18 cellular contexts compared by ENCODE assay signal in the genomic region with DNA sequence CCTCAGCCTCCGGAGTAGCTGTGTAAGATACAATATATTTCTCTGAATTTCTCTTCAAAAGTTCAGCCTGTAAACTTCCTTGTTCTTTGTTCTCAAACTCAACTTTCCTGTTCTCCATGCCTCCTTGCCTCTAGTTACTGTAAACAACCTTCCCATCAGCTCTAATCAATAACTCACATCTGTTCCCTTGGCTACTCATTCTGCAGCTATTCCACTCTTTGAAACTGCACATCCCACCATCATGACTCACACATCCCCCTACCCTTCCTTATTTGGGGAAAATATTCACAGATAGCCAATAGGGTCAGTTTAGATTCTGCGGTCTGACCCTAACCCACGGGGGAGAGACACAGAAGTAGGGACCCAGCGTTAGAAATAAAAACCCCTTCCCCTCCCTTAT. TPM values are rescaled to one million over a fixed set of nuclear protein-coding genes. Genes with fewer than 3 reads are reported as not detected.
A peak's percentile ranks its signal among the peaks of the same experiment; 100 is the strongest.
DNase-seq lines count a peak whose midpoint lies in the region; ATAC-seq and TF ChIP-seq lines count a peak whose summit lies in the region.
"Had no signal": no experiment of that assay in that cellular context is flagged by ENCODE, and none has a peak within 500 bp of the region (broad histone marks: within the 10 kb centered on the region; RNA-seq: fewer than 3 reads in every experiment).

No MANE protein-coding gene starts in this region.

- no peak for TF ChIP-seq CTCF in type B pancreatic cell (conservative IDR thresholded peaks at IDR 0.05)

- H3K36me3 Mint-ChIP-seq in stimulated activated naive CD8-positive, alpha-beta T cell treated with anti-CD3 and anti-CD28 coated beads, Interleukin-15, Interleukin-2, amounts not matched to agents 100 ng/mL and 50 ng/mL, for 24 hours (ENCODE audit: low read depth): peaks cover 71% of the 10 kb centered on the region
- peaks cover 40% of the 10 kb centered on the region for H3K36me3 Mint-ChIP-seq in activated T-helper 1 cell treated with anti-CD3 and anti-CD28 coated beads, Interleukin-12 subunit alpha, Interleukin-12 subunit beta, Interleukin-2, Interleukin-4 antibody, amounts not matched to agents 30 ng/mL and 10 ng/mL and 1 ng/mL, durations not matched to agents 14 hours and 24 hours and 36 hours (ENCODE audit: low read depth)
- peaks cover 47% of the 10 kb centered on the region for H3K36me3 Mint-ChIP-seq in type B pancreatic cell
- peaks cover 56 to 68% of the 10 kb centered on the region in 2 donors for H3K36me3 Mint-ChIP-seq in stimulated activated naive B cell treated with anti-CD40 and anti-IgM and Interleukin-4, amounts not matched to agents 10 μg/mL and 1 μg/mL and 100 μg/mL, for 72 hours

- H3K27me3 Mint-ChIP-seq in stimulated activated naive CD8-positive, alpha-beta T cell treated with anti-CD3 and anti-CD28 coated beads, Interleukin-15, Interleukin-2, amounts not matched to agents 100 ng/mL and 50 ng/mL, for 24 hours: no peaks in the 10 kb centered on the region
- no peaks in the 10 kb centered on the region for H3K27me3 Mint-ChIP-seq in activated T-helper 1 cell treated with anti-CD3 and anti-CD28 coated beads, Interleukin-12 subunit alpha, Interleukin-12 subunit beta, Interleukin-2, Interleukin-4 antibody, amounts not matched to agents 30 ng/mL and 10 ng/mL and 1 ng/mL, durations not matched to agents 14 hours and 24 hours and 36 hours (ENCODE audit: insufficient read depth)
- H3K27me3 Mint-ChIP-seq in type B pancreatic cell: no peaks in the 10 kb centered on the region
- H3K27me3 Mint-ChIP-seq in stimulated activated naive B cell treated with anti-CD40 and anti-IgM and Interleukin-4, amounts not matched to agents 10 μg/mL and 1 μg/mL and 100 μg/mL, for 72 hours: no peaks in the 10 kb centered on the region

- ATAC-seq in stimulated activated naive CD8-positive, alpha-beta T cell treated with anti-CD3 and anti-CD28 coated beads, Interleukin-15, Interleukin-2, amounts not matched to agents 100 U/mL and 50 U/mL, for 24 hours: no peak
- no peak for ATAC-seq in stimulated activated naive B cell treated with anti-CD40 and anti-IgM and Interleukin-4, amounts not matched to agents 10 μg/mL and 1 μg/mL and 100 μg/mL, for 72 hours (replicated peaks)
- ATAC-seq: SK-N-SH treated with all-trans-retinoic acid at 6 μM for 48 hours had no signal

- peaks cover 27% of the 10 kb centered on the region for H3K9me3 ChIP-seq in iPS-20b (ENCODE audit: insufficient read depth, low read depth, low read length)

- peak overlapping the region; percentile 92 for H3K4me3 ChIP-seq in iPS-20b (ENCODE audit: low read length)
- H3K4me3 ChIP-seq: suprapubic skin had no signal

- intact Hi-C loops in activated T-helper 1 cell treated with anti-CD3 and anti-CD28 coated beads, Interleukin-12 subunit alpha, Interleukin-12 subunit beta, Interleukin-2, Interleukin-4 antibody, amounts not matched to agents 30 ng/mL and 10 ng/mL and 1 ng/mL, durations not matched to agents 14 hours and 24 hours and 36 hours (cut with micrococcal nuclease): loop anchor here (10.0 kb wide), 1 partner anchor 88 kb away; the partner anchor contains the start of gene ZNF121

- peak overlapping the region; percentile 41 for H3K4me3 Mint-ChIP-seq in stimulated activated naive CD8-positive, alpha-beta T cell treated with anti-CD3 and anti-CD28 coated beads, Interleukin-15, Interleukin-2, amounts not matched to agents 100 ng/mL and 50 ng/mL, for 24 hours
- peak overlapping the region; percentile 30 for H3K4me3 Mint-ChIP-seq in activated T-helper 1 cell treated with anti-CD3 and anti-CD28 coated beads, Interleukin-12 subunit alpha, Interleukin-12 subunit beta, Interleukin-2, Interleukin-4 antibody, amounts not matched to agents 30 ng/mL and 10 ng/mL and 1 ng/mL, durations not matched to agents 14 hours and 24 hours and 36 hours
- peak overlapping the region; percentile 96 for H3K4me3 Mint-ChIP-seq in type B pancreatic cell
- H3K4me3 Mint-ChIP-seq in stimulated activated naive B cell treated with anti-CD40 and anti-IgM and Interleukin-4, amounts not matched to agents 10 μg/mL and 1 μg/mL and 100 μg/mL, for 72 hours: peak overlapping the region in 1 of 2 donors; percentile 31

- H3K27ac ChIP-seq in iPS-20b (ENCODE audit: low read length): no peak overlapping the region
- H3K27ac ChIP-seq: parathyroid adenoma, spleen, suprapubic skin had no signal

- H3K27me3 ChIP-seq in iPS-20b (ENCODE audit: insufficient read depth, low read length): no peaks in the 10 kb centered on the region
- H3K27me3 ChIP-seq: spleen, suprapubic skin had no signal

- peak overlapping the region; percentile 15 for H3K27ac Mint-ChIP-seq in stimulated activated naive CD8-positive, alpha-beta T cell treated with anti-CD3 and anti-CD28 coated beads, Interleukin-15, Interleukin-2, amounts not matched to agents 100 ng/mL and 50 ng/mL, for 24 hours
- H3K27ac Mint-ChIP-seq in activated T-helper 1 cell treated with anti-CD3 and anti-CD28 coated beads, Interleukin-12 subunit alpha, Interleukin-12 subunit beta, Interleukin-2, Interleukin-4 antibody, amounts not matched to agents 30 ng/mL and 10 ng/mL and 1 ng/mL, durations not matched to agents 14 hours and 24 hours and 36 hours: no peak overlapping the region
- H3K27ac Mint-ChIP-seq in type B pancreatic cell: peak overlapping the region; percentile 91
- H3K27ac Mint-ChIP-seq in stimulated activated naive B cell treated with anti-CD40 and anti-IgM and Interleukin-4, amounts not matched to agents 10 μg/mL and 1 μg/mL and 100 μg/mL, for 72 hours: no peak overlapping the region

- H3K9ac ChIP-seq in iPS-20b (ENCODE audit: low read depth, low read length): no peak overlapping the region
- H3K9ac ChIP-seq: parathyroid adenoma had no signal

- peaks cover 27% of the 10 kb centered on the region; the same call in 1 of the 2 replicates for H3K36me3 ChIP-seq in iPS-20b (ENCODE audit: insufficient read depth, low read depth, low read length)

- peaks cover 43% of the 10 kb centered on the region for H3K4me1 Mint-ChIP-seq in stimulated activated naive CD8-positive, alpha-beta T cell treated with anti-CD3 and anti-CD28 coated beads, Interleukin-15, Interleukin-2, amounts not matched to agents 100 ng/mL and 50 ng/mL, for 24 hours (ENCODE audit: low read depth)
- peaks cover 21% of the 10 kb centered on the region for H3K4me1 Mint-ChIP-seq in activated T-helper 1 cell treated with anti-CD3 and anti-CD28 coated beads, Interleukin-12 subunit alpha, Interleukin-12 subunit beta, Interleukin-2, Interleukin-4 antibody, amounts not matched to agents 30 ng/mL and 10 ng/mL and 1 ng/mL, durations not matched to agents 14 hours and 24 hours and 36 hours (ENCODE audit: low read depth)
- no peaks in the 10 kb centered on the region for H3K4me1 Mint-ChIP-seq in type B pancreatic cell (ENCODE audit: unreplicated experiment)
- H3K4me1 Mint-ChIP-seq in stimulated activated naive B cell treated with anti-CD40 and anti-IgM and Interleukin-4, amounts not matched to agents 10 μg/mL and 1 μg/mL and 100 μg/mL, for 72 hours: peaks cover 20 to 53% of the 10 kb centered on the region in 2 donors

- DNase-seq in stimulated activated naive CD8-positive, alpha-beta T cell treated with anti-CD3 and anti-CD28 coated beads, Interleukin-15, Interleukin-2, amounts not matched to agents 100 U/mL and 50 U/mL, for 24 hours: no peak
- no peak for DNase-seq in activated T-helper 1 cell treated with anti-CD3 and anti-CD28 coated beads, Interleukin-12 subunit alpha, Interleukin-12 subunit beta, Interleukin-2, Interleukin-4 antibody, amounts not matched to agents 30 ng/mL and 10 ng/mL and 1 ng/mL, durations not matched to agents 14 hours and 24 hours and 36 hours (ENCODE audit: low spot score)
- DNase-seq in type B pancreatic cell (ENCODE audit: extremely low spot score, unreplicated experiment): no peak
- no peak for DNase-seq in stimulated activated naive B cell treated with anti-CD40 and anti-IgM and Interleukin-4, amounts not matched to agents 10 μg/mL and 1 μg/mL and 100 μg/mL, for 72 hours
- no peak for DNase-seq in NCI-H2107 treated with DMSO at 0.1 percent for 48 hours (lab: John Stamatoyannopoulos, UW; ENCODE audit: unreplicated experiment)
- DNase-seq in HuH-7.5 (ENCODE audit: low spot score): no peak
- DNase-seq: DMS79; effector CD8-positive, alpha-beta T cell; foreskin melanocyte; midbrain; NCI-H510A treated with DMSO at 0.1 percent for 48 hours; OCI-M1; spleen had no signal

- no peaks in the 10 kb centered on the region for H3K4me1 ChIP-seq in iPS-20b (ENCODE audit: insufficient read depth, low read length)
- H3K4me1 ChIP-seq: parathyroid adenoma, suprapubic skin had no signal

- peaks cover 36% of the 10 kb centered on the region for H3K9me3 Mint-ChIP-seq in stimulated activated naive CD8-positive, alpha-beta T cell treated with anti-CD3 and anti-CD28 coated beads, Interleukin-15, Interleukin-2, amounts not matched to agents 100 ng/mL and 50 ng/mL, for 24 hours
- H3K9me3 Mint-ChIP-seq in activated T-helper 1 cell treated with anti-CD3 and anti-CD28 coated beads, Interleukin-12 subunit alpha, Interleukin-12 subunit beta, Interleukin-2, Interleukin-4 antibody, amounts not matched to agents 30 ng/mL and 10 ng/mL and 1 ng/mL, durations not matched to agents 14 hours and 24 hours and 36 hours: peaks cover 67% of the 10 kb centered on the region
- H3K9me3 Mint-ChIP-seq in type B pancreatic cell: peaks cover 27% of the 10 kb centered on the region
- peaks cover 25 to 27% of the 10 kb centered on the region in 2 donors for H3K9me3 Mint-ChIP-seq in stimulated activated naive B cell treated with anti-CD40 and anti-IgM and Interleukin-4, amounts not matched to agents 10 μg/mL and 1 μg/mL and 100 μg/mL, for 72 hours

RNA-seq across cellular contexts. Expression of gene ZNF562, which starts 2.0 kb away (rescaled TPM):
- 13.2 and 13.8 TPM in 2 replicates for total RNA-seq in activated T-helper 1 cell treated with anti-CD3 and anti-CD28 coated beads, Interleukin-12 subunit alpha, Interleukin-12 subunit beta, Interleukin-2, Interleukin-4 antibody, amounts not matched to agents 30 ng/mL and 10 ng/mL and 1 ng/mL, durations not matched to agents 14 hours and 24 hours and 36 hours
- total RNA-seq in type B pancreatic cell (ENCODE audit: low replicate concordance): 22.5 and 24.4 TPM in 2 replicates

RNA-seq across cellular contexts. Expression of gene ZNF561, which starts 51.9 kb away (rescaled TPM):
- total RNA-seq in activated T-helper 1 cell treated with anti-CD3 and anti-CD28 coated beads, Interleukin-12 subunit alpha, Interleukin-12 subunit beta, Interleukin-2, Interleukin-4 antibody, amounts not matched to agents 30 ng/mL and 10 ng/mL and 1 ng/mL, durations not matched to agents 14 hours and 24 hours and 36 hours: 33.2 and 36.7 TPM in 2 replicates
- 86.2 and 93.7 TPM in 2 replicates for total RNA-seq in type B pancreatic cell (ENCODE audit: low replicate concordance)

Comparison
In these comparisons a context has a peak if more than half of its experiments do, and no peak if none do; other contexts are left out.
1. H3K27ac Mint-ChIP-seq: peak in stimulated activated naive CD8-positive, alpha-beta T cell treated with anti-CD3 and anti-CD28 coated beads, Interleukin-15, Interleukin-2, amounts not matched to agents 100 ng/mL and 50 ng/mL, for 24 hours (single experiment) and type B pancreatic cell (single experiment); none in activated T-helper 1 cell treated with anti-CD3 and anti-CD28 coated beads, Interleukin-12 subunit alpha, Interleukin-12 subunit beta, Interleukin-2, Interleukin-4 antibody, amounts not matched to agents 30 ng/mL and 10 ng/mL and 1 ng/mL, durations not matched to agents 14 hours and 24 hours and 36 hours (single experiment) and stimulated activated naive B cell treated with anti-CD40 and anti-IgM and Interleukin-4, amounts not matched to agents 10 μg/mL and 1 μg/mL and 100 μg/mL, for 72 hours (single experiment).